3 cellular contexts compared by ENCODE assay signal in genomic region chr2:216501854-216502253, GRCh38.
TF ChIP-seq lines count a peak whose summit lies in the region.

No MANE protein-coding gene starts in this region.

TF ChIP-seq in SK-N-SH, 30 proteins besides CTCF, POLR2A, EP300 and RAD21:
- TF ChIP-seq ZBTB33 (IDR thresholded peaks at IDR 0.05; ENCODE audit: borderline replicate concordance, low read depth), result no peak
- no peak for TF ChIP-seq RFX5 (IDR thresholded peaks at IDR 0.05; ENCODE audit: low read length)
- TF ChIP-seq TEAD4 (IDR thresholded peaks at IDR 0.05; ENCODE audit: borderline replicate concordance, insufficient read depth), result no peak
TF ChIP-seq in SK-N-SH: peak in this region for 0.

TF ChIP-seq in SK-N-SH treated with all-trans-retinoic acid at 6 μM for 48 hours, 23 proteins besides CTCF, POLR2A, EP300 and RAD21 (continued from another document):
- TF ChIP-seq PATZ1 (CRISPR knock-in tag; IDR thresholded peaks at IDR 0.05; ENCODE audit: borderline replicate concordance) (no peak), ESRRG (CRISPR knock-in tag; IDR thresholded peaks at IDR 0.05) (no peak), PPARA (CRISPR knock-in tag; IDR thresholded peaks at IDR 0.05; ENCODE audit: borderline replicate concordance) (no peak), ZFP3 (CRISPR knock-in tag; IDR thresholded peaks at IDR 0.05) (no peak), ARNTL (CRISPR knock-in tag; IDR thresholded peaks at IDR 0.05; ENCODE audit: borderline replicate concordance, low read depth) (no peak), CREB5 (CRISPR knock-in tag; IDR thresholded peaks at IDR 0.05; ENCODE audit: low read depth) (no peak), RARB (CRISPR knock-in tag; IDR thresholded peaks at IDR 0.05) (no peak), GLIS3 (CRISPR knock-in tag; IDR thresholded peaks at IDR 0.05) (no peak), ZNF8 (CRISPR knock-in tag; IDR thresholded peaks at IDR 0.05) (no peak), CSDC2 (CRISPR knock-in tag; IDR thresholded peaks at IDR 0.05) (no peak), BACH2 (CRISPR knock-in tag; IDR thresholded peaks at IDR 0.05; ENCODE audit: borderline replicate concordance) (no peak), CSRNP3 (CRISPR knock-in tag; IDR thresholded peaks at IDR 0.05) (no peak), TSHZ2 (CRISPR knock-in tag; IDR thresholded peaks at IDR 0.05) (no peak), ZC3H10 (CRISPR knock-in tag; IDR thresholded peaks at IDR 0.05) (no peak), ZNF565 (CRISPR knock-in tag; conservative IDR thresholded peaks at IDR 0.05; ENCODE audit: low read depth) (no peak)

TF ChIP-seq in GM23338, 12 proteins besides CTCF, POLR2A, EP300 and RAD21 (continued from another document):
- no peak for TF ChIP-seq ZNF462 (CRISPR knock-in tag; IDR thresholded peaks at IDR 0.05)
